Comparison of ENCODE assay signal across 8 cellular contexts in genomic region chr4:78776729-78777555, GRCh38. TPM values are rescaled to one million over a fixed set of nuclear protein-coding genes. Genes with fewer than 3 reads are reported as not detected.
DNase-seq lines count a peak whose midpoint lies in the region; ATAC-seq and TF ChIP-seq lines count a peak whose summit lies in the region.

No MANE protein-coding gene starts in this region.

- H3K9ac ChIP-seq in trophoblast cell (ENCODE audit: low read length) = peak overlapping the region; percentile 64

- intact Hi-C loops in CD14-positive monocyte (cut with micrococcal nuclease) (loop anchor here (10.0 kb wide), 2 partner anchors 88 to 132 kb away; no protein-coding TSS in a partner anchor), Right ventricle myocardium inferior (cut with DNase I) (loop anchor here (2.0 to 10.0 kb wide), 4 partner anchors 85 to 222 kb away; partner anchors contain the start of gene ANXA3)
- intact Hi-C loops in activated naive CD4-positive, alpha-beta T cell treated with anti-CD3 and anti-CD28 coated beads for 36 hours (cut with micrococcal nuclease) = loop anchor here (1.0 to 10.0 kb wide), 13 partner anchors 11 to 1702 kb away; partner anchors contain the start of genes ANTXR2, CCNI, MRPL1 and PAQR3

- H4K91ac ChIP-seq in trophoblast cell (ENCODE audit: low read depth, low read length) = no peak overlapping the region

- H3K79me2 ChIP-seq in trophoblast cell (ENCODE audit: control insufficient read depth, insufficient read depth, low read length, poor library complexity) = peaks cover 7% of the 10 kb centered on the region

- H3K18ac ChIP-seq in trophoblast cell (ENCODE audit: low read length) = no peak overlapping the region

- peak overlapping the region; percentile 98 for H3K4me2 ChIP-seq in trophoblast cell (ENCODE audit: low read length)

- no peaks in the 10 kb centered on the region for H3K9me3 Mint-ChIP-seq in CD14-positive monocyte
- H3K9me3 Mint-ChIP-seq in activated naive CD4-positive, alpha-beta T cell treated with anti-CD3 and anti-CD28 coated beads for 36 hours = no peaks in the 10 kb centered on the region

- no peak overlapping the region for H2BK120ac ChIP-seq in trophoblast cell (ENCODE audit: insufficient read depth, low read length, poor library complexity)

- POLR2A ChIA-PET in RWPE1 (lab: Yijun Ruan, JAX; ENCODE audit: low non-redundant PET) = interaction anchor here (1.0 kb wide), 1 partner anchor 131 kb away, joined by 3 read pairs; no protein-coding TSS in a partner anchor

- H2AK5ac ChIP-seq in trophoblast cell (ENCODE audit: low read length) = no peak overlapping the region

- no peak for TF ChIP-seq EP300 in upper lobe of left lung (IDR thresholded peaks at IDR 0.05)

- peaks cover 12% of the 10 kb centered on the region for H3K79me1 ChIP-seq in trophoblast cell (ENCODE audit: low read length)

- H3K4me1 Mint-ChIP-seq in CD14-positive monocyte = peaks cover 15% of the 10 kb centered on the region
- H3K4me1 Mint-ChIP-seq in activated naive CD4-positive, alpha-beta T cell treated with anti-CD3 and anti-CD28 coated beads for 36 hours (ENCODE audit: low read depth) = peaks cover 17% of the 10 kb centered on the region

- no peak overlapping the region for H4K12ac ChIP-seq in trophoblast cell (ENCODE audit: low read depth, low read length)

- CTCF ChIA-PET in RWPE1 (lab: Yijun Ruan, JAX) = interaction anchor here (0.6 kb wide), 1 partner anchor 875 kb away, joined by 3 read pairs; no protein-coding TSS in a partner anchor
- CTCF ChIA-PET in activated naive CD4-positive, alpha-beta T cell treated with anti-CD3 and anti-CD28 coated beads for 36 hours (lab: Charles Lee) = interaction anchor here (1.0 to 1.4 kb wide), 3 partner anchors 12 to 134 kb away, joined by 3 to 4 read pairs (median 3); no protein-coding TSS in a partner anchor

- H3K4ac ChIP-seq in trophoblast cell (ENCODE audit: low read depth, low read length) = no peak overlapping the region

- H3K4me3 Mint-ChIP-seq in CD14-positive monocyte = no peak overlapping the region
- peak overlapping the region; percentile 88 for H3K4me3 Mint-ChIP-seq in activated naive CD4-positive, alpha-beta T cell treated with anti-CD3 and anti-CD28 coated beads for 36 hours

- H2AFZ ChIP-seq in trophoblast cell (ENCODE audit: insufficient read depth, low read length, poor library complexity) = no peak overlapping the region

- TF ChIP-seq CTCF in CD14-positive monocyte (IDR thresholded peaks at IDR 0.05) (no peak), RWPE1 (conservative IDR thresholded peaks at IDR 0.05; ENCODE audit: low read depth) (no peak), upper lobe of left lung (IDR thresholded peaks at IDR 0.05) (no peak)

- no peak overlapping the region for H2BK12ac ChIP-seq in trophoblast cell (ENCODE audit: low read length)

- H3K36me3 ChIP-seq in trophoblast cell (ENCODE audit: control insufficient read depth in 1 of 2, insufficient read depth in 2 of 2, low read length in 2 of 2) (no peaks in the 10 kb centered on the region), upper lobe of left lung (no peaks in the 10 kb centered on the region)

- H3K4me1 ChIP-seq in trophoblast cell (ENCODE audit: control insufficient read depth in 1 of 2, insufficient read depth in 2 of 2, low read length in 2 of 2) (peaks cover 0 to 3% of the 10 kb centered on the region in 2 experiments), upper lobe of left lung (peaks cover 10 to 27% (median 15%) of the 10 kb centered on the region in 4 donors)

- H3K27ac Mint-ChIP-seq in CD14-positive monocyte = peak overlapping the region; percentile 90 to 97 (median 96)
- H3K27ac Mint-ChIP-seq in activated naive CD4-positive, alpha-beta T cell treated with anti-CD3 and anti-CD28 coated beads for 36 hours = peak overlapping the region; percentile 69

- no peak overlapping the region for H2BK5ac ChIP-seq in trophoblast cell (ENCODE audit: low read depth, low read length, poor library complexity)

- H3K9me3 ChIP-seq in trophoblast cell (ENCODE audit: insufficient read depth, low read depth, low read length) (peaks cover 2% of the 10 kb centered on the region), upper lobe of left lung (no peaks in the 10 kb centered on the region)

- DNase-seq in CD14-positive monocyte (ENCODE audit: low spot score) = peak; percentile 71
- peak; percentile 82 for DNase-seq in RWPE1 (ENCODE audit: low spot score)
- DNase-seq in activated naive CD4-positive, alpha-beta T cell treated with anti-CD3 and anti-CD28 coated beads for 36 hours = peak; percentile 67
- DNase-seq in Right ventricle myocardium inferior (ENCODE audit: missing footprints) = peak; percentile 78
- DNase-seq in trophoblast cell = peak; percentile 62 to 79
- peak in 1 of 2 donors; percentile 65 for DNase-seq in upper lobe of left lung

- ATAC-seq in GM19328 (IDR thresholded peaks at IDR 0.05; ENCODE audit: unreplicated experiment) (peak; percentile 29), HG03457 (IDR thresholded peaks at IDR 0.05; ENCODE audit: unreplicated experiment) (peak; percentile 18), Right ventricle myocardium inferior (peak; percentile 29), upper lobe of left lung (ENCODE audit: low FRiP score in 2 of 2) (peak; percentile 54 to 64)

- H3K27me3 ChIP-seq in trophoblast cell (ENCODE audit: insufficient read depth, low read length) (no peaks in the 10 kb centered on the region), upper lobe of left lung (no peaks in the 10 kb centered on the region)

- H4K8ac ChIP-seq in trophoblast cell (ENCODE audit: low read depth, low read length) = no peak overlapping the region

- no CpG with 5 or more reads among the region's 28 CpGs for WGBS in trophoblast cell (ENCODE audit: extremely low coverage, insufficient coverage, insufficient read length)
- 5% methylated on average over 22 to 23 of the region's 28 CpGs for WGBS in upper lobe of left lung, 2 donors

- peak in 1 of 4 donors; percentile 24 for TF ChIP-seq POLR2A in upper lobe of left lung (IDR thresholded peaks at IDR 0.05)

- peak overlapping the region; percentile 91 for H3K27ac ChIP-seq in RWPE1
- peak overlapping the region; percentile 70 for H3K27ac ChIP-seq in trophoblast cell (ENCODE audit: low read depth, low read length)
- H3K27ac ChIP-seq in upper lobe of left lung = peak overlapping the region; percentile 98 to 100 (median 98)

- H3K23ac ChIP-seq in trophoblast cell (ENCODE audit: low read length) = peak overlapping the region; percentile 1

- H3K14ac ChIP-seq in trophoblast cell (ENCODE audit: low read length) = no peak overlapping the region

- H3K36me3 Mint-ChIP-seq in CD14-positive monocyte = no peaks in the 10 kb centered on the region
- no peaks in the 10 kb centered on the region for H3K36me3 Mint-ChIP-seq in activated naive CD4-positive, alpha-beta T cell treated with anti-CD3 and anti-CD28 coated beads for 36 hours (ENCODE audit: low read depth)

- H3K27me3 Mint-ChIP-seq in CD14-positive monocyte (ENCODE audit: low read depth in 3 of 3) = no peaks in the 10 kb centered on the region
- no peaks in the 10 kb centered on the region for H3K27me3 Mint-ChIP-seq in activated naive CD4-positive, alpha-beta T cell treated with anti-CD3 and anti-CD28 coated beads for 36 hours (ENCODE audit: low read depth)

- H3K4me3 ChIP-seq in trophoblast cell (ENCODE audit: low read depth, low read length) (peak overlapping the region; percentile 84), upper lobe of left lung (peak overlapping the region; percentile 87 to 96 (median 93))

RNA-seq across cellular contexts. Expression of gene BMP2K, which starts 0.8 kb away (rescaled TPM):
- polyA plus RNA-seq in CD14-positive monocyte = 10 to 100 TPM; 11.8 to 21.6 TPM
- total RNA-seq in activated naive CD4-positive, alpha-beta T cell treated with anti-CD3 and anti-CD28 coated beads for 36 hours = 10 to 100 TPM; 12.7 to 14.5 TPM
- total RNA-seq in Right ventricle myocardium inferior (29.8 TPM), upper lobe of left lung (10 to 100 TPM; 34.2 to 50.3 (median 42.1) TPM)
- polyA plus RNA-seq in trophoblast cell (2013) = 14.1 and 16.0 TPM in 2 replicates
